ENCODE assay signal across 15 cellular contexts in genomic region chr1:210565316-210565715, GRCh38.
"Had no signal": no experiment of that assay in that cellular context is flagged by ENCODE, and none has a peak within 500 bp of the region (broad histone marks: within the 10 kb centered on the region; RNA-seq: fewer than 3 reads in every experiment).

No MANE protein-coding gene starts in this region.

- H3K4me3 Mint-ChIP-seq: naive thymus-derived CD8-positive, alpha-beta T cell; stimulated activated effector memory CD8-positive, alpha-beta T cell treated with anti-CD3 and anti-CD28 coated beads, Interleukin-12 subunit alpha, Interleukin-12 subunit beta, amount 100 ng/mL, for 72 hours had no signal

- H3K79me2 ChIP-seq: parathyroid adenoma had no signal

- H3K9ac ChIP-seq: parathyroid adenoma had no signal

- H3K4me3 ChIP-seq: lower lobe of right lung, right lobe of liver, stomach, thyroid gland, vagina had no signal

- H3K36me3 Mint-ChIP-seq: naive thymus-derived CD8-positive, alpha-beta T cell; stimulated activated effector memory CD8-positive, alpha-beta T cell treated with anti-CD3 and anti-CD28 coated beads, Interleukin-12 subunit alpha, Interleukin-12 subunit beta, amount 100 ng/mL, for 72 hours had no signal

- H3K9me3 ChIP-seq: lower lobe of right lung, right lobe of liver, stomach, thyroid gland, vagina had no signal

- ATAC-seq: left ventricle myocardium superior; lower lobe of right lung; naive thymus-derived CD8-positive, alpha-beta T cell; right lobe of liver; stimulated activated effector memory CD8-positive, alpha-beta T cell treated with anti-CD3 and anti-CD28 coated beads, Interleukin-12 subunit alpha, Interleukin-12 subunit beta, amount 100 ng/mL, for 72 hours had no signal

- H3K9me3 Mint-ChIP-seq: naive thymus-derived CD8-positive, alpha-beta T cell; stimulated activated effector memory CD8-positive, alpha-beta T cell treated with anti-CD3 and anti-CD28 coated beads, Interleukin-12 subunit alpha, Interleukin-12 subunit beta, amount 100 ng/mL, for 72 hours had no signal

- H3K27ac ChIP-seq: lower lobe of right lung, parathyroid adenoma, right lobe of liver, stomach, thyroid gland, vagina had no signal

- H3K27ac Mint-ChIP-seq: naive thymus-derived CD8-positive, alpha-beta T cell; progenitor cell of endocrine pancreas; stimulated activated effector memory CD8-positive, alpha-beta T cell treated with anti-CD3 and anti-CD28 coated beads, Interleukin-12 subunit alpha, Interleukin-12 subunit beta, amount 100 ng/mL, for 72 hours had no signal

- H2AFZ ChIP-seq: parathyroid adenoma had no signal

- DNase-seq: cortex of kidney; left ventricle myocardium superior; lower lobe of right lung; naive thymus-derived CD8-positive, alpha-beta T cell; occipital lobe; right lobe of liver; stimulated activated CD4-positive, alpha-beta T cell treated with anti-CD3 and anti-CD28 coated beads, Interleukin-2, amount 100 ng/mL, for 24 hours; stimulated activated CD4-positive, alpha-beta T cell treated with anti-CD3 and anti-CD28 coated beads, Interleukin-4, amount 100 ng/mL, for 24 hours; stimulated activated naive CD4-positive, alpha-beta T cell treated with Interleukin-2 at 50 U/mL for 16 hours; stomach; thyroid gland had no signal

- H3K4me1 Mint-ChIP-seq: naive thymus-derived CD8-positive, alpha-beta T cell; stimulated activated effector memory CD8-positive, alpha-beta T cell treated with anti-CD3 and anti-CD28 coated beads, Interleukin-12 subunit alpha, Interleukin-12 subunit beta, amount 100 ng/mL, for 72 hours had no signal

- H3K27me3 ChIP-seq: right lobe of liver, stomach, thyroid gland, vagina had no signal

- H3K4me1 ChIP-seq: lower lobe of right lung, parathyroid adenoma, right lobe of liver, stomach, thyroid gland, vagina had no signal

- H3K27me3 Mint-ChIP-seq: progenitor cell of endocrine pancreas had no signal

- H3K36me3 ChIP-seq: lower lobe of right lung, right lobe of liver, stomach, thyroid gland, vagina had no signal
